ENCODE assay signal across 9 cellular contexts in genomic region chr3:170690133-170690981, GRCh38.
DNase-seq lines count a peak whose midpoint lies in the region; ATAC-seq, FAIRE-seq and TF ChIP-seq lines count a peak whose summit lies in the region.
"Had no signal": no experiment of that assay in that cellular context is flagged by ENCODE, and none has a peak within 500 bp of the region (broad histone marks: within the 10 kb centered on the region; RNA-seq: fewer than 3 reads in every experiment).

No MANE protein-coding gene starts in this region.

- TF ChIP-seq POLR2A in K562 (conservative IDR thresholded peaks at IDR 0.05), result no peak

- no peaks in the 10 kb centered on the region for H3K79me2 ChIP-seq in SU-DHL-6 (ENCODE audit: insufficient read depth, low read length)
- H3K79me2 ChIP-seq in K562 (ENCODE audit: control insufficient read depth, insufficient read depth, low read length), result no peaks in the 10 kb centered on the region

- no peaks in the 10 kb centered on the region for H3K36me3 ChIP-seq in SU-DHL-6 (ENCODE audit: low read length)
- H3K36me3 ChIP-seq in K562 (ENCODE audit: control insufficient read depth, insufficient read depth, low read length), result no peaks in the 10 kb centered on the region

- ATAC-seq in GM18502 (IDR thresholded peaks at IDR 0.05; ENCODE audit: poor library complexity, unreplicated experiment), result peak; percentile 76
- peak; percentile 100 for ATAC-seq in K562

- intact Hi-C loops in K562 (cut with micrococcal nuclease), result loop anchor here (1.0 to 10.0 kb wide), 6 partner anchors 68 to 276 kb away; no protein-coding TSS in a partner anchor

- H3K27me3 ChIP-seq in SU-DHL-6 (ENCODE audit: low read length), result no peaks in the 10 kb centered on the region
- no peaks in the 10 kb centered on the region for H3K27me3 ChIP-seq in K562 (ENCODE audit: control insufficient read depth in 2 of 2, insufficient read depth in 2 of 2, low read length in 2 of 2)

- H3K4me1 ChIP-seq in K562 (replicated peaks in 1 of 2; ENCODE audit: control insufficient read depth in 2 of 2, insufficient read depth in 2 of 2, low read length in 2 of 2), result peaks cover 12 to 19% of the 10 kb centered on the region in 2 experiments

- peak; percentile 92 to 94 for TF ChIP-seq RAD21 in K562 (CRISPR knock-in tag; conservative IDR thresholded peaks at IDR 0.05 in 1 of 2, IDR thresholded peaks at IDR 0.05 in 1 of 2)

- no peaks in the 10 kb centered on the region for H3K9me3 ChIP-seq in SU-DHL-6 (ENCODE audit: insufficient read depth, low read length)
- H3K9me3 ChIP-seq in K562 (replicated peaks; ENCODE audit: control insufficient read depth, insufficient read depth, low read depth, low read length), result no peaks in the 10 kb centered on the region

- H3F3A ChIP-seq in SU-DHL-6 (ENCODE audit: insufficient read depth), result no peaks in the 10 kb centered on the region

- H3K4me3 ChIP-seq in SU-DHL-6 (ENCODE audit: insufficient read depth, low read length, poor library complexity, severe bottlenecking) (no peak overlapping the region), K562 (no peak overlapping the region)
- H3K4me3 ChIP-seq: skin epidermis had no signal

- no peaks in the 10 kb centered on the region for H4K20me1 ChIP-seq in SU-DHL-6 (ENCODE audit: low read depth, low read length)
- no peaks in the 10 kb centered on the region for H4K20me1 ChIP-seq in K562 (replicated peaks; ENCODE audit: control insufficient read depth, insufficient read depth, low read length)

- H2AFZ ChIP-seq in SU-DHL-6 (ENCODE audit: low read depth, low read length, severe bottlenecking) (no peak overlapping the region), K562 (ENCODE audit: low read depth, low read length) (peak overlapping the region; percentile 80)

- DNase-seq in AG08395 (ENCODE audit: low spot score) (peak; percentile 56), LHCN-M2 (ENCODE audit: low read depth) (peak; percentile 49), K562 (ENCODE audit: extremely low read depth in 1 of 4, low spot score in 3 of 4) (peak; percentile 81 to 90 (median 84)), left kidney (ENCODE audit: low read depth, low spot score) (peak; percentile 76), GDM1 (lab: John Stamatoyannopoulos, UW) (no peak)
- DNase-seq in stimulated activated CD4-positive, alpha-beta T cell treated with anti-CD3 and anti-CD28 coated beads, TNF-alpha, amount 100 ng/mL, for 48 hours (ENCODE audit: low read depth in 3 of 3), result peak; percentile 5 to 36 (median 10)

- H3K4me2 ChIP-seq in SU-DHL-6 (ENCODE audit: low read depth, low read length, poor library complexity, severe bottlenecking) (no peak overlapping the region), K562 (ENCODE audit: insufficient read depth, low read length) (no peak overlapping the region)

- CTCF ChIA-PET in K562 (lab: Yijun Ruan, JAX; ENCODE audit: low intra/inter-chr PET ratio), result interaction anchor here (0.7 to 1.2 kb wide), 3 partner anchors 110 to 276 kb away, joined by 3 to 5 read pairs (median 3); no protein-coding TSS in a partner anchor

- FAIRE-seq in K562 (lab: Jason Lieb, UNC), result peak; percentile 69

- peak; percentile 40 for TF ChIP-seq CTCF in SU-DHL-6 (IDR thresholded peaks at IDR 0.05; ENCODE audit: insufficient read depth, low read length, poor library complexity, severe bottlenecking)
- TF ChIP-seq CTCF in K562 (IDR thresholded peaks at IDR 0.05 in 2 of 3, conservative IDR thresholded peaks at IDR 0.05 in 1 of 3; ENCODE audit: insufficient read depth in 2 of 3, low read depth in 1 of 3, low read length in 3 of 3), result peak; percentile 88 to 95 (median 91)

- TF ChIP-seq EP300 in K562 (IDR thresholded peaks at IDR 0.05; ENCODE audit: low read length), result 0 out of 2 replicates have a peak, but pooled peaks have one; percentile 6

- 16% methylated on average over 14 of the region's 14 CpGs for WGBS in K562 (ENCODE audit: insufficient coverage, low coverage, missing lambda C conversion rate)

- H3K9ac ChIP-seq in SU-DHL-6 (ENCODE audit: low read length), result no peak overlapping the region
- peak overlapping the region in 1 of 2 experiments; percentile 63; a peak in 1 of 4 replicates for H3K9ac ChIP-seq in K562 (ENCODE audit: insufficient read depth in 1 of 2, low read depth in 2 of 2, low read length in 2 of 2)

- H3K9me2 ChIP-seq in SU-DHL-6 (replicated peaks; ENCODE audit: insufficient read depth, low read length), result no peaks in the 10 kb centered on the region

- no TSS peak for BruUV-seq in K562 (replicated peaks; lab: Mats Ljungman, UMichigan)

- H3K27ac ChIP-seq in SU-DHL-6 (ENCODE audit: low read depth, low read length) (no peak overlapping the region), K562 (ENCODE audit: extremely low read depth, low read depth, low read length) (no peak overlapping the region)

- in situ Hi-C loops in K562 (cut with MboI), result loop anchor here (5.0 to 10.0 kb wide), 2 partner anchors 117 to 266 kb away; no protein-coding TSS in a partner anchor

- no peaks in the 10 kb centered on the region for H3K9me1 ChIP-seq in K562 (ENCODE audit: control insufficient read depth, insufficient read depth, low read length)

- POLR2A ChIA-PET in K562 (lab: Yijun Ruan, JAX), result interaction anchor here (0.6 to 1.7 kb wide), 3 partner anchors 9 to 33 kb away, joined by 3 to 8 read pairs (median 3); no protein-coding TSS in a partner anchor

TF ChIP-seq in K562, 482 proteins besides CTCF, POLR2A, EP300 and RAD21 (continues in another document):
- no peak for TF ChIP-seq ZNF75A (CRISPR knock-in tag; IDR thresholded peaks at IDR 0.05)
- TF ChIP-seq ELK3 (CRISPR knock-in tag; IDR thresholded peaks at IDR 0.05), result 0 out of 2 replicates have a peak, but pooled peaks have one; percentile 60
- TF ChIP-seq XRCC4 (IDR thresholded peaks at IDR 0.05; ENCODE audit: extremely low read depth, insufficient read depth, insufficient read length), result no peak
- TF ChIP-seq PATZ1 (CRISPR knock-in tag; IDR thresholded peaks at IDR 0.05; ENCODE audit: borderline replicate concordance), result no peak
- TF ChIP-seq RBM22 (IDR thresholded peaks at IDR 0.05; ENCODE audit: low read depth, low read length, poor library complexity, severe bottlenecking), result no peak
- TF ChIP-seq GTF2A2 (tag; IDR thresholded peaks at IDR 0.05), result no peak
- TF ChIP-seq ILK (tag; IDR thresholded peaks at IDR 0.05; ENCODE audit: borderline replicate concordance, low read depth), result no peak
- TF ChIP-seq ZFP1 (CRISPR knock-in tag; IDR thresholded peaks at IDR 0.05), result no peak
- TF ChIP-seq ZMIZ1 (IDR thresholded peaks at IDR 0.05; ENCODE audit: low read depth in 2 of 2, low read length in 2 of 2), result 0 out of 4 replicates have a peak, but pooled peaks of 1 of the 2 experiments have one; percentile 19
- peak; percentile 88 for TF ChIP-seq XRCC5 (IDR thresholded peaks at IDR 0.05; ENCODE audit: low read depth, low read length)
- TF ChIP-seq KLF10 (CRISPR knock-in tag; IDR thresholded peaks at IDR 0.05), result no peak
